In the genomic region with DNA sequence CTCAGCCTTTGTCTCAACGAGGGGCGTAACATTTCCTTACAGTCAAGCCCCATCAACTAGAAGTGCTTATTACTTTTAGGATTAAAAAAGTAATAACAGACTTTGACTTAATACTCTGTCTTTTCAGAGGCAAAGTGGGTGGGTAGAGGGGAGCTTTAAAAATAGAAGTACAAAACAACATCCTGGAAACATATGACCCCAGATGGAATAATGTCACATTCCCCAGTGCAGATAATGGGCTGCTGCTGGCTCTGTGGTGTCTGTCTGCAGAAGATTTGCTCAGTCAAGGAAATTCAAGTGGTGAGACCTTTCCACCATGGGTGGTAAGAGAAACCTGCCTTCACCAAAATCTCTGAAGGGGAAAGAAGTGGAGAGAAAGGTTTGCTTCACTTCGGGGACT, we compare ENCODE assay signal across 12 cellular contexts. TPM values are rescaled to one million over a fixed set of nuclear protein-coding genes. Genes with fewer than 3 reads are reported as not detected.
DNase-seq lines count a peak whose midpoint lies in the region; ATAC-seq and TF ChIP-seq lines count a peak whose summit lies in the region.
"Had no signal": no experiment of that assay in that cellular context is flagged by ENCODE, and none has a peak within 500 bp of the region (broad histone marks: within the 10 kb centered on the region; RNA-seq: fewer than 3 reads in every experiment).

No MANE protein-coding gene starts in this region.

- ATAC-seq in left cardiac atrium, result no peak
- no peak for ATAC-seq in gastroesophageal sphincter
- no peak for ATAC-seq in HG02973 (IDR thresholded peaks at IDR 0.05; ENCODE audit: unreplicated experiment)
- ATAC-seq: foreskin keratinocyte had no signal

- TF ChIP-seq POLR2A in gastroesophageal sphincter (IDR thresholded peaks at IDR 0.05), result no peak
- TF ChIP-seq POLR2A in ovary (IDR thresholded peaks at IDR 0.05), result no peak
- TF ChIP-seq POLR2A in vagina (IDR thresholded peaks at IDR 0.05), result no peak

- H3K4me1 ChIP-seq in left ventricle myocardium inferior (peaks cover 70% of the 10 kb centered on the region), gastroesophageal sphincter (peaks cover 14 to 63% (median 52%) of the 10 kb centered on the region in 3 donors), ovary (ENCODE audit: insufficient read depth) (peaks cover 49% of the 10 kb centered on the region), vagina (peaks cover 54% of the 10 kb centered on the region)

- intact Hi-C loops in left ventricle myocardium inferior (cut with micrococcal nuclease) (no loop called here), left cardiac atrium (cut with DNase I) (loop anchor here in 1 of 2 donors (5.0 kb wide), 1 partner anchor 37 kb away; a partner anchor contains a TSS), ovary (cut with DNase I) (loop anchor here in 1 of 4 donors (10.0 kb wide), 1 partner anchor 125 kb away; a partner anchor contains a TSS), vagina (cut with DNase I) (loop anchor here (5.0 kb wide), 1 partner anchor 37 kb away; a partner anchor contains a TSS)

- no peaks in the 10 kb centered on the region for H3K27me3 ChIP-seq in left ventricle myocardium inferior (ENCODE audit: low read depth)
- no peaks in the 10 kb centered on the region for H3K27me3 ChIP-seq in gastroesophageal sphincter
- no peaks in the 10 kb centered on the region for H3K27me3 ChIP-seq in ovary
- H3K27me3 ChIP-seq in vagina, result no peaks in the 10 kb centered on the region
- H3K27me3 ChIP-seq: foreskin keratinocyte had no signal

- TF ChIP-seq EP300 in gastroesophageal sphincter (IDR thresholded peaks at IDR 0.05), result no peak
- no peak for TF ChIP-seq EP300 in ovary (IDR thresholded peaks at IDR 0.05)

- DNase-seq in left ventricle myocardium inferior (no peak), left cardiac atrium (no peak), ovary (no peak), vagina (ENCODE audit: extremely low spot score in 2 of 2) (no peak), NCI-H187 (lab: John Stamatoyannopoulos, UW) (no peak), OCI-M2 (lab: John Stamatoyannopoulos, UW; ENCODE audit: unreplicated experiment) (no peak)
- DNase-seq: activated T-cell treated with anti-CD3 and anti-CD28 coated beads for 4 hours, cerebellar nuclear complex, foreskin keratinocyte, NCI-H1694 treated with DMSO at 0.1 percent for 48 hours had no signal

- H3K36me3 ChIP-seq in left ventricle myocardium inferior (peaks cover 25% of the 10 kb centered on the region), gastroesophageal sphincter (peaks cover 0 to 31% of the 10 kb centered on the region in 2 donors), ovary (no peaks in the 10 kb centered on the region), vagina (peaks cover 0 to 22% of the 10 kb centered on the region in 2 donors)

- H3K4me3 ChIP-seq in left ventricle myocardium inferior (peak overlapping the region; percentile 27), gastroesophageal sphincter (no peak overlapping the region), ovary (no peak overlapping the region), vagina (no peak overlapping the region)

- no peak for TF ChIP-seq CTCF in left ventricle myocardium inferior (IDR thresholded peaks at IDR 0.05; ENCODE audit: borderline replicate concordance)
- no peak for TF ChIP-seq CTCF in gastroesophageal sphincter (IDR thresholded peaks at IDR 0.05)
- TF ChIP-seq CTCF in ovary (IDR thresholded peaks at IDR 0.05), result no peak
- no peak for TF ChIP-seq CTCF in vagina (IDR thresholded peaks at IDR 0.05)

- H3K9me3 ChIP-seq in left ventricle myocardium inferior (replicated peaks), result no peaks in the 10 kb centered on the region
- no peaks in the 10 kb centered on the region for H3K9me3 ChIP-seq in gastroesophageal sphincter
- no peaks in the 10 kb centered on the region for H3K9me3 ChIP-seq in ovary
- H3K9me3 ChIP-seq in vagina, result no peaks in the 10 kb centered on the region

- 15 to 37% methylated on average over 1 to 3 of the region's 3 CpGs for WGBS in gastroesophageal sphincter (ENCODE audit: low coverage in 1 of 2), 2 donors
- 9 to 12% (median 10%) methylated on average over 3 of the region's 3 CpGs for WGBS in ovary, 3 donors

- peak overlapping the region; percentile 92 for H3K27ac ChIP-seq in left ventricle myocardium inferior (replicated peaks)
- H3K27ac ChIP-seq in gastroesophageal sphincter, result peak overlapping the region in 3 of 4 donors; percentile 61 to 94 (median 66)
- H3K27ac ChIP-seq in ovary, result peak overlapping the region; percentile 58 to 98
- peak overlapping the region; percentile 95 for H3K27ac ChIP-seq in vagina
- H3K27ac ChIP-seq: foreskin keratinocyte had no signal

RNA-seq across cellular contexts. Expression of a gene that starts 36.2 kb away (rescaled TPM):
- 6.5 TPM for total RNA-seq in left ventricle myocardium inferior
- 10 to 100 TPM; 30.3 to 37.2 TPM for total RNA-seq in left cardiac atrium
- 10 to 100 TPM; 11.1 to 21.9 (median 20.5) TPM for total RNA-seq in gastroesophageal sphincter
- 10 to 100 TPM; 17.3 to 36.4 (median 25.9) TPM for total RNA-seq in ovary
- 10 to 100 TPM in 1 of 2 donors, 1 to 10 TPM in 1; 9.8 to 20.4 TPM for polyA plus RNA-seq in ovary
- total RNA-seq in vagina, result 35.6 TPM
